13 cellular contexts compared by ENCODE assay signal in the genomic region with DNA sequence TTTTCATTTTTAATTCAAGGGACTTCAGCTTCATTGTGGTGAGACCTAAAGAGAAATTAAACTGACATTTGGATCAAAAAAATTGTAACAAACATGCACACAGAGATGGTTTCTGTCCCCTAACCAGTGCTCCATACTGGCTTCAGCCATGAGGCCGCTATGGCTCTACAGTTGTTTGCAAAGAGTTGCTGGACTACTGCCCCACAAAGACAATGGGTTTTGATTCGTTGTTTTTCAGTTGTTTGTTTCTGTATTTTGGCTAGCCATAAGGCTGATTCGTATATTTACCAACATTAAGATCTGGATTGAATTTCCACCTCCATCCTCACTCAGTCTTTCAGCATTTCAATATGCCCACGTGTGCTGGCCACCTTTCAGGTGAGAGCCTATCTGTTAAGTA.
DNase-seq lines count a peak whose midpoint lies in the region; TF ChIP-seq lines count a peak whose summit lies in the region.
"Had no signal": no experiment of that assay in that cellular context is flagged by ENCODE, and none has a peak within 500 bp of the region (broad histone marks: within the 10 kb centered on the region; RNA-seq: fewer than 3 reads in every experiment).

No MANE protein-coding gene starts in this region.

- H4K8ac ChIP-seq in H9 (replicated peaks; ENCODE audit: insufficient read length, low read depth, low read length), result no peak overlapping the region

- no peak overlapping the region for H4K5ac ChIP-seq in H9 (ENCODE audit: insufficient read length, low read depth, low read length)

- H3K4me1 ChIP-seq in Loucy (ENCODE audit: insufficient read depth, low read length, poor library complexity, severe bottlenecking) (peaks cover 43% of the 10 kb centered on the region), smooth muscle cell (ENCODE audit: low read depth) (peaks cover 30% of the 10 kb centered on the region), adrenal gland (replicated peaks in 1 of 2) (no peaks in the 10 kb centered on the region), H9 (ENCODE audit: insufficient read depth, low read length) (no peaks in the 10 kb centered on the region; the same call in 1 of the 2 replicates)
- H3K4me1 ChIP-seq: BE2C had no signal

- no peak overlapping the region for H3K14ac ChIP-seq in H9 (ENCODE audit: insufficient read depth, low read length)

- no peak for TF ChIP-seq POLR2A in adrenal gland (IDR thresholded peaks at IDR 0.05)

- H3K36me3 ChIP-seq in Loucy (ENCODE audit: insufficient read depth, low read length), result no peaks in the 10 kb centered on the region
- H3K36me3 ChIP-seq in smooth muscle cell (ENCODE audit: low read depth), result no peaks in the 10 kb centered on the region
- no peaks in the 10 kb centered on the region for H3K36me3 ChIP-seq in adrenal gland (replicated peaks in 1 of 2)
- H3K36me3 ChIP-seq: BE2C had no signal

- no peak overlapping the region for H3K56ac ChIP-seq in H9 (ENCODE audit: insufficient read length, low read depth, low read length)

- no peaks in the 10 kb centered on the region; the same call in 1 of the 2 replicates for H3K27me3 Mint-ChIP-seq in H9 (ENCODE audit: low read depth)

- no peak overlapping the region for H2BK12ac ChIP-seq in H9 (ENCODE audit: insufficient read length, low read depth, low read length)

- no peak overlapping the region for H2BK120ac ChIP-seq in H9 (ENCODE audit: low read depth, low read length, poor library complexity, severe bottlenecking)

- no peaks in the 10 kb centered on the region for H3K79me1 ChIP-seq in H9 (ENCODE audit: insufficient read depth, low read depth, low read length, poor library complexity, severe bottlenecking)

- H3K4me1 Mint-ChIP-seq in H9, result peaks cover 42 to 50% of the 10 kb centered on the region in 2 experiments

- intact Hi-C loops in adrenal gland (cut with DNase I), result no loop called here

- no peak overlapping the region for H3K23ac ChIP-seq in H9 (ENCODE audit: insufficient read length, low read depth, low read length)

- no peak for TF ChIP-seq CTCF in Loucy (conservative IDR thresholded peaks at IDR 0.05; ENCODE audit: low read length)
- no peak for TF ChIP-seq CTCF in smooth muscle cell (IDR thresholded peaks at IDR 0.05; ENCODE audit: borderline replicate concordance, insufficient read depth, poor library complexity, severe bottlenecking)
- no peak for TF ChIP-seq CTCF in adrenal gland (IDR thresholded peaks at IDR 0.05)
- TF ChIP-seq CTCF in H9 (conservative IDR thresholded peaks at IDR 0.05), result no peak

- H3K4me2 ChIP-seq in Loucy (ENCODE audit: low read depth, low read length, poor library complexity, severe bottlenecking) (no peak overlapping the region), smooth muscle cell (no peak overlapping the region), H9 (ENCODE audit: insufficient read depth, insufficient read length, low read length) (no peak overlapping the region)

- H2BK20ac ChIP-seq in H9 (ENCODE audit: low read depth, low read length, poor library complexity, severe bottlenecking), result no peak overlapping the region

- peaks cover 0 to 9% (median 3%) of the 10 kb centered on the region in 3 experiments; a peak in 4 of 7 replicates for H3K36me3 Mint-ChIP-seq in H9 (ENCODE audit: insufficient read depth in 1 of 3, low read depth in 3 of 3)
- H3K36me3 Mint-ChIP-seq: CD4-positive, alpha-beta memory T cell had no signal

- H4K20me1 ChIP-seq in Loucy (ENCODE audit: insufficient read depth, low read length, poor library complexity, severe bottlenecking), result no peaks in the 10 kb centered on the region
- H4K20me1 ChIP-seq in smooth muscle cell (ENCODE audit: low read depth), result no peaks in the 10 kb centered on the region
- H4K20me1 ChIP-seq in H9 (ENCODE audit: control insufficient read depth, insufficient read depth, insufficient read length), result no peaks in the 10 kb centered on the region

- H3F3A ChIP-seq in Loucy (ENCODE audit: low read depth) (no peaks in the 10 kb centered on the region), smooth muscle cell (ENCODE audit: low read depth) (no peaks in the 10 kb centered on the region)

- no peaks in the 10 kb centered on the region for H3K79me2 ChIP-seq in Loucy (ENCODE audit: insufficient read depth, low read length)
- H3K79me2 ChIP-seq in smooth muscle cell (ENCODE audit: low read depth), result no peaks in the 10 kb centered on the region
- no peaks in the 10 kb centered on the region for H3K79me2 ChIP-seq in H9 (ENCODE audit: insufficient read depth, low read length)

- H3K18ac ChIP-seq in H9 (ENCODE audit: insufficient read length, low read depth, low read length), result no peak overlapping the region

- H3K27ac ChIP-seq in smooth muscle cell (ENCODE audit: low read depth), result no peak overlapping the region
- no peak overlapping the region for H3K27ac ChIP-seq in adrenal gland
- H3K27ac ChIP-seq in H9 (ENCODE audit: insufficient read length, low read depth, low read length), result no peak overlapping the region
- H3K27ac ChIP-seq: C4-2B had no signal

- H4K91ac ChIP-seq in H9 (ENCODE audit: insufficient read length, low read depth, low read length), result no peak overlapping the region

- DNase-seq in Ammon's horn (ENCODE audit: low spot score) (peak; percentile 11), medulla oblongata (ENCODE audit: extremely low spot score) (peak; percentile 26), smooth muscle cell (lab: John Stamatoyannopoulos, UW; ENCODE audit: unreplicated experiment) (no peak), T1000 (lab: John Stamatoyannopoulos, UW) (no peak), adrenal gland (no peak), H9 (no peak)
- DNase-seq: BE2C; CD4-positive, alpha-beta memory T cell; COR-L47; DMS153; EL had no signal

- H3K4me3 Mint-ChIP-seq in H9, result no peak overlapping the region
- H3K4me3 Mint-ChIP-seq: CD4-positive, alpha-beta memory T cell had no signal

- no peak overlapping the region for H3T11ph ChIP-seq in H9 (ENCODE audit: low read length)

- H3K27ac Mint-ChIP-seq in H9, result no peak overlapping the region
- H3K27ac Mint-ChIP-seq: CD4-positive, alpha-beta memory T cell had no signal

- no peak overlapping the region for H2AK5ac ChIP-seq in H9 (ENCODE audit: insufficient read length, low read length)

- H2AFZ ChIP-seq in Loucy (ENCODE audit: low read length), result peak overlapping the region; percentile 37
- peak overlapping the region; percentile 5 for H2AFZ ChIP-seq in smooth muscle cell (ENCODE audit: low read depth)
- H2AFZ ChIP-seq in H9 (ENCODE audit: low read length), result no peak overlapping the region

- H3K4me3 ChIP-seq in Loucy (ENCODE audit: low read length, poor library complexity, severe bottlenecking) (no peak overlapping the region), smooth muscle cell (no peak overlapping the region), adrenal gland (no peak overlapping the region)

- peaks cover 9 to 13% of the 10 kb centered on the region in 2 experiments for H3K9me3 Mint-ChIP-seq in H9

- no peaks in the 10 kb centered on the region for H3K27me3 ChIP-seq in Loucy (ENCODE audit: insufficient read depth, low read length, poor library complexity, severe bottlenecking)
- no peaks in the 10 kb centered on the region for H3K27me3 ChIP-seq in smooth muscle cell (ENCODE audit: low read depth)
- peaks cover 5% of the 10 kb centered on the region for H3K27me3 ChIP-seq in adrenal gland
- no peaks in the 10 kb centered on the region for H3K27me3 ChIP-seq in H9 (ENCODE audit: insufficient read depth, low read length)

- H3K23me2 ChIP-seq in H9 (ENCODE audit: insufficient read length, low read depth, low read length, poor library complexity, severe bottlenecking), result no peaks in the 10 kb centered on the region

- no peaks in the 10 kb centered on the region for H3K9me2 ChIP-seq in Loucy (replicated peaks; ENCODE audit: low read depth, low read length)

- no peaks in the 10 kb centered on the region for H3K9me3 ChIP-seq in Loucy (ENCODE audit: insufficient read depth, low read depth, low read length)
- no peaks in the 10 kb centered on the region for H3K9me3 ChIP-seq in smooth muscle cell (replicated peaks; ENCODE audit: low read depth)
- H3K9me3 ChIP-seq in adrenal gland (replicated peaks in 1 of 3), result no peaks in the 10 kb centered on the region
- H3K9me3 ChIP-seq in H9 (ENCODE audit: control insufficient read depth, low read depth, low read length), result no peaks in the 10 kb centered on the region
- H3K9me3 ChIP-seq: BE2C had no signal

- H3K9ac ChIP-seq in Loucy (ENCODE audit: low read depth, low read length, poor library complexity, severe bottlenecking), result no peak overlapping the region
- H3K9ac ChIP-seq in smooth muscle cell (ENCODE audit: low read depth), result no peak overlapping the region
- no peak overlapping the region for H3K9ac ChIP-seq in H9 (ENCODE audit: extremely low read depth, insufficient read length, low read length)

- 83% methylated on average over 4 of the region's 4 CpGs for WGBS in smooth muscle cell (ENCODE audit: low lambda C conversion rate)
- WGBS in adrenal gland, 4 donors, result 58 to 83% (median 65%) methylated on average over 4 of the region's 4 CpGs
- no CpG with 5 or more reads among the region's 4 CpGs for WGBS in H9 (ENCODE audit: extremely low coverage, insufficient read length, low lambda C conversion rate)

- H2BK5ac ChIP-seq in H9 (ENCODE audit: insufficient read length, low read length), result no peak overlapping the region

- no peak overlapping the region; the same call in 1 of the 2 replicates for H3K4ac ChIP-seq in H9 (ENCODE audit: low read depth, low read length)

- H2BK15ac ChIP-seq in H9 (ENCODE audit: low read depth, low read length), result no peak overlapping the region

Comparison
In these comparisons a context has a peak if more than half of its experiments do, and no peak if none do; other contexts are left out.
1. DNase-seq: peak in Ammon's horn (single experiment) and medulla oblongata (single experiment); none in smooth muscle cell (single experiment), T1000 (single experiment), adrenal gland (0 of 7) and H9 (single experiment).